In genomic region chr13:40644838-40645620, GRCh38 we compare ENCODE assay signal across 12 cellular contexts. TPM values are rescaled to one million over a fixed set of nuclear protein-coding genes. Genes with fewer than 3 reads are reported as not detected.
DNase-seq lines count a peak whose midpoint lies in the region; ATAC-seq and TF ChIP-seq lines count a peak whose summit lies in the region.
"Had no signal": no experiment of that assay in that cellular context is flagged by ENCODE, and none has a peak within 500 bp of the region (broad histone marks: within the 10 kb centered on the region; RNA-seq: fewer than 3 reads in every experiment).

No MANE protein-coding gene starts in this region.

- WGBS in smooth muscle cell (ENCODE audit: low lambda C conversion rate): 48% methylated on average over 3 of the region's 3 CpGs

- H3K79me2 ChIP-seq in fibroblast of lung (ENCODE audit: control insufficient read depth, insufficient read depth, low read length) (no peaks in the 10 kb centered on the region), smooth muscle cell (ENCODE audit: low read depth) (peaks cover 76% of the 10 kb centered on the region)

- no peaks in the 10 kb centered on the region for H3K27me3 Mint-ChIP-seq in activated CD4-positive, alpha-beta T cell treated with anti-CD3 and anti-CD28 coated beads for 36 hours
- H3K27me3 Mint-ChIP-seq in WTC11 (ENCODE audit: low read depth) (no peaks in the 10 kb centered on the region), mesothelial cell of epicardium (ENCODE audit: low read depth) (no peaks in the 10 kb centered on the region)

- H3K9me3 ChIP-seq in fibroblast of lung (ENCODE audit: control insufficient read depth, insufficient read depth, low read depth, low read length) (no peaks in the 10 kb centered on the region), smooth muscle cell (replicated peaks; ENCODE audit: low read depth) (no peaks in the 10 kb centered on the region), BE2C (no peaks in the 10 kb centered on the region)
- H3K9me3 ChIP-seq: lower lobe of right lung, tibial artery had no signal

- H3K36me3 ChIP-seq in fibroblast of lung (ENCODE audit: control insufficient read depth, insufficient read depth, low read length) (no peaks in the 10 kb centered on the region), smooth muscle cell (ENCODE audit: low read depth) (no peaks in the 10 kb centered on the region), BE2C (no peaks in the 10 kb centered on the region)
- H3K36me3 ChIP-seq: lower lobe of right lung, tibial artery had no signal

- H3K4me1 Mint-ChIP-seq in activated CD4-positive, alpha-beta T cell treated with anti-CD3 and anti-CD28 coated beads for 36 hours: peaks cover 95% of the 10 kb centered on the region
- H3K4me1 Mint-ChIP-seq in WTC11 (peaks cover 89% of the 10 kb centered on the region), mesothelial cell of epicardium (peaks cover 36% of the 10 kb centered on the region)

- POLR2A ChIA-PET in activated CD4-positive, alpha-beta T cell treated with anti-CD3 and anti-CD28 coated beads for 36 hours (lab: Charles Lee): interaction anchor here (1.0 to 1.5 kb wide), 4 partner anchors 18 to 46 kb away, joined by 3 to 4 read pairs (median 4); no protein-coding TSS in a partner anchor
- POLR2A ChIA-PET in WTC11 (lab: Charles Lee): no interaction called here

- intact Hi-C loops in activated CD4-positive, alpha-beta T cell treated with anti-CD3 and anti-CD28 coated beads for 36 hours (cut with DNase I, micrococcal nuclease): no loop called here

- H3K4me1 ChIP-seq in fibroblast of lung (ENCODE audit: control insufficient read depth, extremely low read depth, insufficient read depth, low read length): no peaks in the 10 kb centered on the region
- peaks cover 20% of the 10 kb centered on the region for H3K4me1 ChIP-seq in smooth muscle cell (ENCODE audit: low read depth)
- peaks cover 7% of the 10 kb centered on the region for H3K4me1 ChIP-seq in BE2C

- peaks cover 4% of the 10 kb centered on the region for H3F3A ChIP-seq in smooth muscle cell (ENCODE audit: low read depth)

- peak overlapping the region; percentile 24 for H3K4me3 Mint-ChIP-seq in activated CD4-positive, alpha-beta T cell treated with anti-CD3 and anti-CD28 coated beads for 36 hours
- H3K4me3 Mint-ChIP-seq in WTC11: no peak overlapping the region
- no peak overlapping the region for H3K4me3 Mint-ChIP-seq in mesothelial cell of epicardium

- TF ChIP-seq CTCF in WTC11 (IDR thresholded peaks at IDR 0.05) (no peak), fibroblast of lung (conservative IDR thresholded peaks at IDR 0.05 in 1 of 2, IDR thresholded peaks at IDR 0.05 in 1 of 2; ENCODE audit: low read depth in 1 of 2, low read length in 2 of 2) (no peak), smooth muscle cell (IDR thresholded peaks at IDR 0.05; ENCODE audit: borderline replicate concordance, insufficient read depth, poor library complexity, severe bottlenecking) (no peak), mesothelial cell of epicardium (IDR thresholded peaks at IDR 0.05; ENCODE audit: unreplicated experiment) (no peak), BE2C (IDR thresholded peaks at IDR 0.05; ENCODE audit: low read depth, low read length) (no peak)

- H3K4me2 ChIP-seq in fibroblast of lung (ENCODE audit: extremely low read depth, insufficient read depth, low read length) (peak overlapping the region; percentile 38), smooth muscle cell (peak overlapping the region; percentile 42)
- H3K4me2 ChIP-seq: KMS-11 had no signal

- H2AFZ ChIP-seq in fibroblast of lung (ENCODE audit: low read length): peak overlapping the region; percentile 4
- H2AFZ ChIP-seq in smooth muscle cell (ENCODE audit: low read depth): no peak overlapping the region

- H3K27me3 ChIP-seq in fibroblast of lung (ENCODE audit: control insufficient read depth, insufficient read depth, low read length) (no peaks in the 10 kb centered on the region), smooth muscle cell (ENCODE audit: low read depth) (no peaks in the 10 kb centered on the region), BE2C (no peaks in the 10 kb centered on the region)
- H3K27me3 ChIP-seq: tibial artery had no signal

- H3K36me3 Mint-ChIP-seq in activated CD4-positive, alpha-beta T cell treated with anti-CD3 and anti-CD28 coated beads for 36 hours (ENCODE audit: low read depth): peaks cover 18% of the 10 kb centered on the region
- H3K36me3 Mint-ChIP-seq in WTC11: no peaks in the 10 kb centered on the region; the same call in 1 of the 2 replicates
- H3K36me3 Mint-ChIP-seq in mesothelial cell of epicardium: no peaks in the 10 kb centered on the region

- CTCF ChIA-PET in activated CD4-positive, alpha-beta T cell treated with anti-CD3 and anti-CD28 coated beads for 36 hours (lab: Charles Lee): interaction anchor here (1.0 to 2.3 kb wide), 3 partner anchors 10 to 23 kb away, joined by 4 to 7 read pairs (median 4); no protein-coding TSS in a partner anchor
- CTCF ChIA-PET in WTC11 (lab: Charles Lee): interaction anchor here (0.9 kb wide), 1 partner anchor 9 kb away, joined by 3 read pairs; no protein-coding TSS in a partner anchor

- ATAC-seq in activated CD4-positive, alpha-beta T cell treated with anti-CD3 and anti-CD28 coated beads for 36 hours: peak; percentile 83
- ATAC-seq in WTC11: no peak
- ATAC-seq in GM18870 (IDR thresholded peaks at IDR 0.05; ENCODE audit: unreplicated experiment): no peak
- ATAC-seq: lower lobe of right lung had no signal

- H3K9ac ChIP-seq in fibroblast of lung (ENCODE audit: insufficient read depth, low read length): no peak overlapping the region
- no peak overlapping the region for H3K9ac ChIP-seq in smooth muscle cell (ENCODE audit: low read depth)
- H3K9ac ChIP-seq: KMS-11 had no signal

- H3K27ac ChIP-seq in fibroblast of lung (ENCODE audit: insufficient read depth, low read length) (no peak overlapping the region), smooth muscle cell (ENCODE audit: low read depth) (peak overlapping the region; percentile 63)
- H3K27ac ChIP-seq: KMS-11, lower lobe of right lung, tibial artery had no signal

- H3K4me3 ChIP-seq in fibroblast of lung (replicated peaks in 1 of 4; ENCODE audit: control extremely low read depth in 1 of 4, insufficient read depth in 1 of 4, low read depth in 3 of 4, low read length in 4 of 4): no peak overlapping the region
- H3K4me3 ChIP-seq in smooth muscle cell: no peak overlapping the region
- H3K4me3 ChIP-seq in BE2C (ENCODE audit: low read depth, low read length): no peak overlapping the region
- H3K4me3 ChIP-seq: lower lobe of right lung, tibial artery had no signal

- DNase-seq in activated CD4-positive, alpha-beta T cell treated with anti-CD3 and anti-CD28 coated beads for 36 hours: peak; percentile 62
- no peak for DNase-seq in activated CD4-positive, alpha-beta T cell treated with anti-CD3 and anti-CD28 coated beads for 1 hour
- DNase-seq in WTC11 (ENCODE audit: low spot score) (no peak), fibroblast of lung (ENCODE audit: low read depth in 2 of 2) (no peak), smooth muscle cell (lab: John Stamatoyannopoulos, UW; ENCODE audit: unreplicated experiment) (no peak), mesothelial cell of epicardium (ENCODE audit: low spot score in 2 of 2, unreplicated experiment in 2 of 2) (no peak), BE2C (no peak)
- DNase-seq: 8988T, lower lobe of right lung, tibial artery had no signal

- no peaks in the 10 kb centered on the region for H3K9me3 Mint-ChIP-seq in activated CD4-positive, alpha-beta T cell treated with anti-CD3 and anti-CD28 coated beads for 36 hours (ENCODE audit: low read depth)
- H3K9me3 Mint-ChIP-seq in WTC11 (no peaks in the 10 kb centered on the region), mesothelial cell of epicardium (no peaks in the 10 kb centered on the region)

- H3K27ac Mint-ChIP-seq in activated CD4-positive, alpha-beta T cell treated with anti-CD3 and anti-CD28 coated beads for 36 hours: peak overlapping the region; percentile 93
- H3K27ac Mint-ChIP-seq in WTC11: peak overlapping the region; percentile 76
- H3K27ac Mint-ChIP-seq in mesothelial cell of epicardium: no peak overlapping the region

- no peaks in the 10 kb centered on the region for H4K20me1 ChIP-seq in fibroblast of lung (ENCODE audit: control insufficient read depth, extremely low read depth, insufficient read depth, low read length)
- H4K20me1 ChIP-seq in smooth muscle cell (ENCODE audit: low read depth): peaks cover 75% of the 10 kb centered on the region

TF ChIP-seq in WTC11, 78 proteins besides CTCF, POLR2A, EP300 and RAD21 (continues in another document):
- no peak for TF ChIP-seq E2F4 (CRISPR knock-in tag; IDR thresholded peaks at IDR 0.05; ENCODE audit: borderline replicate concordance, low read depth)
- TF ChIP-seq ZNF232 (CRISPR knock-in tag; IDR thresholded peaks at IDR 0.05): no peak
- no peak for TF ChIP-seq FOXK1 (CRISPR knock-in tag; IDR thresholded peaks at IDR 0.05)

RNA-seq across cellular contexts. Expression of gene FOXO1, which starts 21.4 kb away (rescaled TPM):
- total RNA-seq in activated CD4-positive, alpha-beta T cell treated with anti-CD3 and anti-CD28 coated beads for 36 hours: 10 to 100 TPM; 37.5 to 42.5 TPM
- total RNA-seq in WTC11 (2021) (34.3 to 37.9 TPM (median 34.4 TPM) in 3 replicates), fibroblast of lung (2.5 and 2.8 TPM in 2 replicates), smooth muscle cell (19.9 and 20.1 TPM in 2 replicates), mesothelial cell of epicardium (31.7 to 33.7 TPM (median 32.7 TPM) in 3 replicates)
- polyA plus RNA-seq in fibroblast of lung (1.4 and 1.9 TPM in 2 replicates), smooth muscle cell (17.0 and 17.7 TPM in 2 replicates)
- polyA plus RNA-seq in fibroblast of lung (2012): 1.1 and 1.4 TPM in 2 replicates
- polyA minus RNA-seq in fibroblast of lung (ENCODE audit: low replicate concordance): 2.3 and 4.4 TPM in 2 replicates
- polyA plus RNA-seq in BE2C (2012; ENCODE audit: insufficient read depth, insufficient read length, low read depth): 0.09 TPM
